Comparison of ENCODE assay signal across 9 cellular contexts in genomic region chr10:24196426-24197039, GRCh38. TPM values are rescaled to one million over a fixed set of nuclear protein-coding genes. Genes with fewer than 3 reads are reported as not detected.
DNase-seq lines count a peak whose midpoint lies in the region; ATAC-seq and TF ChIP-seq lines count a peak whose summit lies in the region.
"Had no signal": no experiment of that assay in that cellular context is flagged by ENCODE, and none has a peak within 500 bp of the region (broad histone marks: within the 10 kb centered on the region; RNA-seq: fewer than 3 reads in every experiment).

No MANE protein-coding gene starts in this region.

- no peaks in the 10 kb centered on the region for H3K9me3 ChIP-seq in esophagus muscularis mucosa

- H3K4me3 ChIP-seq in esophagus muscularis mucosa: no peak overlapping the region

- no peaks in the 10 kb centered on the region for H3K36me3 Mint-ChIP-seq in natural killer cell

- TF ChIP-seq CTCF in esophagus muscularis mucosa (IDR thresholded peaks at IDR 0.05) (peak; percentile 69 to 96 (median 89)), natural killer cell (IDR thresholded peaks at IDR 0.05) (peak; percentile 90)

- DNase-seq in AML-193 (lab: John Stamatoyannopoulos, UW) (peak; percentile 9 to 49), NCI-H774 (lab: John Stamatoyannopoulos, UW) (peak; percentile 54), esophagus muscularis mucosa (ENCODE audit: extremely low spot score) (no peak), natural killer cell (peak; percentile 33), stromal cell of bone marrow (ENCODE audit: low read depth) (peak; percentile 28)
- DNase-seq in activated CD8-positive, alpha-beta memory T cell treated with anti-CD3 and anti-CD28 coated beads, Interleukin-2, amount 50 U/mL, for 48 hours: peak; percentile 84

- no peaks in the 10 kb centered on the region for H3K27me3 ChIP-seq in esophagus muscularis mucosa

- H3K4me3 Mint-ChIP-seq in natural killer cell: no peak overlapping the region
- H3K4me3 Mint-ChIP-seq: T-helper 1 cell treated with Interleukin-12 subunit alpha and Interleukin-12 subunit beta and Interleukin-4 antibody, amounts not matched to agents 30 μg/mL and 1 μg/mL, for 36 hours had no signal

- H3K27me3 Mint-ChIP-seq in natural killer cell (ENCODE audit: low read depth in 2 of 2): no peaks in the 10 kb centered on the region

- no peak for TF ChIP-seq POLR2A in esophagus muscularis mucosa (IDR thresholded peaks at IDR 0.05; ENCODE audit: low read depth)

- H3K27ac ChIP-seq in esophagus muscularis mucosa (replicated peaks in 1 of 4): no peak overlapping the region

- no peaks in the 10 kb centered on the region for H3K9me3 Mint-ChIP-seq in natural killer cell
- H3K9me3 Mint-ChIP-seq: T-helper 1 cell treated with Interleukin-12 subunit alpha and Interleukin-12 subunit beta and Interleukin-4 antibody, amounts not matched to agents 30 μg/mL and 1 μg/mL, for 36 hours had no signal

- TF ChIP-seq EP300 in esophagus muscularis mucosa (IDR thresholded peaks at IDR 0.05): no peak

- H3K36me3 ChIP-seq in esophagus muscularis mucosa: no peaks in the 10 kb centered on the region

- WGBS in esophagus muscularis mucosa: 29% methylated on average over 11 of the region's 11 CpGs

- H3K4me1 ChIP-seq in esophagus muscularis mucosa: peaks cover 4 to 9% (median 6%) of the 10 kb centered on the region in 4 donors

- no peak overlapping the region for H3K27ac Mint-ChIP-seq in natural killer cell
- H3K27ac Mint-ChIP-seq: T-helper 1 cell treated with Interleukin-12 subunit alpha and Interleukin-12 subunit beta and Interleukin-4 antibody, amounts not matched to agents 30 μg/mL and 1 μg/mL, for 36 hours had no signal

- H3K4me1 Mint-ChIP-seq in natural killer cell: no peaks in the 10 kb centered on the region

- intact Hi-C loops in esophagus muscularis mucosa (cut with DNase I) (loop anchor here (2.0 to 10.0 kb wide), 5 partner anchors 166 to 882 kb away; no protein-coding TSS in a partner anchor), natural killer cell (cut with micrococcal nuclease) (loop anchor here (1.0 kb wide), 1 partner anchor 882 kb away; no protein-coding TSS in a partner anchor)

- ATAC-seq in GM18867 (IDR thresholded peaks at IDR 0.05; ENCODE audit: unreplicated experiment) (peak; percentile 81), HG03159 (IDR thresholded peaks at IDR 0.05; ENCODE audit: unreplicated experiment) (peak; percentile 88), natural killer cell (peak in 2 of 3 donors; percentile 66 to 67)

RNA-seq across cellular contexts. Expression of gene KIAA1217, which starts 12.4 kb away (rescaled TPM):
- total RNA-seq in esophagus muscularis mucosa (10 to 100 TPM; 10.1 to 15.9 (median 12.5) TPM), natural killer cell (not detected)

Comparison
In these comparisons a context has a peak if more than half of its experiments do, and no peak if none do; other contexts are left out.
1. RNA of gene KIAA1217, which starts 12.4 kb away (total RNA-seq): 10.1 to 15.9 TPM in esophagus muscularis mucosa; not detected in natural killer cell; every median in the first group is over 10 times any median in the second.
2. Peak in every context shown above with its lines, with median percentiles within 50 percentile points of each other: ATAC-seq.